Comparison of ENCODE assay signal across 1 cellular context in the genomic region with DNA sequence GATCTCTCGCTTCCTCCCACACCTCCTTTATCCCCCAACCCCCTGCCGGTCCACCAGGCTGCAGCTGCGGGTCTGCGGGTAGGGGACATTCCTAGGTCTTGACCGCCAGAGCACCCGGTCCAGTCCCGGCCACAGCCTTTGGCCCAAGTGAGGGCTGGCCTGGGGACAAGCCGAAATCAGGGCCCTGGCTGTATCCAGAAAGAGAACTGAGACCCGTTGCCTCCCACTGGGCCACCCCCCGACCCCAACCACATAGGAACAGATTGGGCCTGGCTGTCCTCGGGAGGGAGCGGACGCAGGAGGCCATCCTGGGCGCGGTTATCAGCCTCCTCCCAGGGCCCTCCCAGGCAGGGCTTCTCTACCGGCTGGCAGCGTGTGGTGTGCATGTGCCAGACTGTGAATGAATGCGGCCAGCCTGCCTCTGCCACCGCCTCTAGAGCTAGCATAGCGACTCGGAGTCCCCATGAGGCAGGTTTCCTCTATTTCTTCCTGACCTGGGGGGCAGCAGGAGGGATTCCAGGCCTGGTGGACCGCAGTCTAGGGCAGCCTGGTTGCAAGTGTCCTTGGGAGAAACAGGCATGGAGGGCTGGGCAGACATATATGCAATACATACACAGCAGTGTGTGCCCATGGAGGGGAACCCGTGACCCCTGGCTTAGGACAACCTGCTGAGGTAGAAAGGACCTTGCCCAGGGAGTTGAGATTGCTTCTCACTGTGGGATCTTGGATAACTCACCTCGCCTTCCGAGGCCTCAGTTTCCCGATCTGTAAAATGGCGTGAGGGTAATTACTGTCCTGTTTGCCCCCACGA.
TF ChIP-seq lines count a peak whose summit lies in the region.

No MANE protein-coding gene starts in this region.

TF ChIP-seq in GM12878, 131 proteins besides CTCF, POLR2A, EP300 and RAD21:
- TF ChIP-seq POLR2AphosphoS5 (IDR thresholded peaks at IDR 0.05; ENCODE audit: low read length): no peak
- no peak for TF ChIP-seq GABPA (IDR thresholded peaks at IDR 0.05; ENCODE audit: low read depth)
- TF ChIP-seq CHD2 (IDR thresholded peaks at IDR 0.05; ENCODE audit: borderline replicate concordance, low read depth, low read length): no peak; the same call in 1 of the 2 replicates
- TF ChIP-seq ZNF24 (IDR thresholded peaks at IDR 0.05): no peak
- TF ChIP-seq, protein P1, sequence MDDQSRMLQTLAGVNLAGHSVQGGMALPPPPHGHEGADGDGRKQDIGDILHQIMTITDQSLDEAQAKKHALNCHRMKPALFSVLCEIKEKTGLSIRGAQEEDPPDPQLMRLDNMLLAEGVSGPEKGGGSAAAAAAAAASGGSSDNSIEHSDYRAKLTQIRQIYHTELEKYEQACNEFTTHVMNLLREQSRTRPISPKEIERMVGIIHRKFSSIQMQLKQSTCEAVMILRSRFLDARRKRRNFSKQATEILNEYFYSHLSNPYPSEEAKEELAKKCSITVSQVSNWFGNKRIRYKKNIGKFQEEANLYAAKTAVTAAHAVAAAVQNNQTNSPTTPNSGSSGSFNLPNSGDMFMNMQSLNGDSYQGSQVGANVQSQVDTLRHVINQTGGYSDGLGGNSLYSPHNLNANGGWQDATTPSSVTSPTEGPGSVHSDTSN (IDR thresholded peaks at IDR 0.05; ENCODE audit: insufficient replicate concordance, low read depth, low read length): no peak
- no peak for TF ChIP-seq SP1 (IDR thresholded peaks at IDR 0.05; ENCODE audit: low read depth, low read length)
- TF ChIP-seq, protein P2, sequence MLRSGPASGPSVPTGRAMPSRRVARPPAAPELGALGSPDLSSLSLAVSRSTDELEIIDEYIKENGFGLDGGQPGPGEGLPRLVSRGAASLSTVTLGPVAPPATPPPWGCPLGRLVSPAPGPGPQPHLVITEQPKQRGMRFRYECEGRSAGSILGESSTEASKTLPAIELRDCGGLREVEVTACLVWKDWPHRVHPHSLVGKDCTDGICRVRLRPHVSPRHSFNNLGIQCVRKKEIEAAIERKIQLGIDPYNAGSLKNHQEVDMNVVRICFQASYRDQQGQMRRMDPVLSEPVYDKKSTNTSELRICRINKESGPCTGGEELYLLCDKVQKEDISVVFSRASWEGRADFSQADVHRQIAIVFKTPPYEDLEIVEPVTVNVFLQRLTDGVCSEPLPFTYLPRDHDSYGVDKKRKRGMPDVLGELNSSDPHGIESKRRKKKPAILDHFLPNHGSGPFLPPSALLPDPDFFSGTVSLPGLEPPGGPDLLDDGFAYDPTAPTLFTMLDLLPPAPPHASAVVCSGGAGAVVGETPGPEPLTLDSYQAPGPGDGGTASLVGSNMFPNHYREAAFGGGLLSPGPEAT (IDR thresholded peaks at IDR 0.05; ENCODE audit: low read depth): peak; percentile 42; the same call in 1 of the 2 replicates
- TF ChIP-seq, protein P3, sequence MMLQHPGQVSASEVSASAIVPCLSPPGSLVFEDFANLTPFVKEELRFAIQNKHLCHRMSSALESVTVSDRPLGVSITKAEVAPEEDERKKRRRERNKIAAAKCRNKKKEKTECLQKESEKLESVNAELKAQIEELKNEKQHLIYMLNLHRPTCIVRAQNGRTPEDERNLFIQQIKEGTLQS (IDR thresholded peaks at IDR 0.05; ENCODE audit: borderline replicate concordance, extremely low read depth, low read depth, low read length): no peak
- 0 out of 2 replicates have a peak, but pooled peaks have one; percentile 27 for TF ChIP-seq GATAD2B (conservative IDR thresholded peaks at IDR 0.05; ENCODE audit: low read depth)
- 0 out of 2 replicates have a peak, but pooled peaks have one; percentile 18 for TF ChIP-seq HDGF (IDR thresholded peaks at IDR 0.05)
- TF ChIP-seq, protein P4, sequence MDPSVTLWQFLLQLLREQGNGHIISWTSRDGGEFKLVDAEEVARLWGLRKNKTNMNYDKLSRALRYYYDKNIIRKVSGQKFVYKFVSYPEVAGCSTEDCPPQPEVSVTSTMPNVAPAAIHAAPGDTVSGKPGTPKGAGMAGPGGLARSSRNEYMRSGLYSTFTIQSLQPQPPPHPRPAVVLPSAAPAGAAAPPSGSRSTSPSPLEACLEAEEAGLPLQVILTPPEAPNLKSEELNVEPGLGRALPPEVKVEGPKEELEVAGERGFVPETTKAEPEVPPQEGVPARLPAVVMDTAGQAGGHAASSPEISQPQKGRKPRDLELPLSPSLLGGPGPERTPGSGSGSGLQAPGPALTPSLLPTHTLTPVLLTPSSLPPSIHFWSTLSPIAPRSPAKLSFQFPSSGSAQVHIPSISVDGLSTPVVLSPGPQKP (IDR thresholded peaks at IDR 0.05; ENCODE audit: low read depth, low read length): no peak
- TF ChIP-seq SIX5 (IDR thresholded peaks at IDR 0.05; ENCODE audit: low read depth, low read length, severe bottlenecking): no peak
- no peak for TF ChIP-seq WRNIP1 (IDR thresholded peaks at IDR 0.05; ENCODE audit: borderline replicate concordance, low read depth, low read length)
- TF ChIP-seq IKZF1 (conservative IDR thresholded peaks at IDR 0.05): peak; percentile 48; the same call in 1 of the 2 replicates
- TF ChIP-seq, protein P5, sequence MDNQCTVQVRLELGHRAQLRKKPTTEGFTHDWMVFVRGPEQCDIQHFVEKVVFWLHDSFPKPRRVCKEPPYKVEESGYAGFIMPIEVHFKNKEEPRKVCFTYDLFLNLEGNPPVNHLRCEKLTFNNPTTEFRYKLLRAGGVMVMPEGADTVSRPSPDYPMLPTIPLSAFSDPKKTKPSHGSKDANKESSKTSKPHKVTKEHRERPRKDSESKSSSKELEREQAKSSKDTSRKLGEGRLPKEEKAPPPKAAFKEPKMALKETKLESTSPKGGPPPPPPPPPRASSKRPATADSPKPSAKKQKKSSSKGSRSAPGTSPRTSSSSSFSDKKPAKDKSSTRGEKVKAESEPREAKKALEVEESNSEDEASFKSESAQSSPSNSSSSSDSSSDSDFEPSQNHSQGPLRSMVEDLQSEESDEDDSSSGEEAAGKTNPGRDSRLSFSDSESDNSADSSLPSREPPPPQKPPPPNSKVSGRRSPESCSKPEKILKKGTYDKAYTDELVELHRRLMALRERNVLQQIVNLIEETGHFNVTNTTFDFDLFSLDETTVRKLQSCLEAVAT (IDR thresholded peaks at IDR 0.05): peak; percentile 64; the same call in 1 of the 2 replicates
- no peak for TF ChIP-seq MEF2A (IDR thresholded peaks at IDR 0.05; ENCODE audit: insufficient read depth, low read depth, low read length)
- TF ChIP-seq CHD4 (IDR thresholded peaks at IDR 0.05): no peak
- peak; percentile 36 for TF ChIP-seq MXI1 (IDR thresholded peaks at IDR 0.05; ENCODE audit: low read depth, low read length)
- TF ChIP-seq BHLHE40 (IDR thresholded peaks at IDR 0.05; ENCODE audit: borderline replicate concordance in 1 of 2, low read depth in 2 of 2, low read length in 1 of 2): peak in 1 of 2 experiments; percentile 36; a peak in 1 of 4 replicates
- no peak for TF ChIP-seq JUND (IDR thresholded peaks at IDR 0.05; ENCODE audit: low read depth, low read length)
- TF ChIP-seq CREB1 (IDR thresholded peaks at IDR 0.05; ENCODE audit: low read depth): no peak
- TF ChIP-seq NBN (IDR thresholded peaks at IDR 0.05): peak; percentile 63
- TF ChIP-seq SPI1 (IDR thresholded peaks at IDR 0.05; ENCODE audit: borderline replicate concordance, insufficient read depth, low read depth, low read length): 0 out of 2 replicates have a peak, but pooled peaks have one; percentile 8
- TF ChIP-seq, protein P6, sequence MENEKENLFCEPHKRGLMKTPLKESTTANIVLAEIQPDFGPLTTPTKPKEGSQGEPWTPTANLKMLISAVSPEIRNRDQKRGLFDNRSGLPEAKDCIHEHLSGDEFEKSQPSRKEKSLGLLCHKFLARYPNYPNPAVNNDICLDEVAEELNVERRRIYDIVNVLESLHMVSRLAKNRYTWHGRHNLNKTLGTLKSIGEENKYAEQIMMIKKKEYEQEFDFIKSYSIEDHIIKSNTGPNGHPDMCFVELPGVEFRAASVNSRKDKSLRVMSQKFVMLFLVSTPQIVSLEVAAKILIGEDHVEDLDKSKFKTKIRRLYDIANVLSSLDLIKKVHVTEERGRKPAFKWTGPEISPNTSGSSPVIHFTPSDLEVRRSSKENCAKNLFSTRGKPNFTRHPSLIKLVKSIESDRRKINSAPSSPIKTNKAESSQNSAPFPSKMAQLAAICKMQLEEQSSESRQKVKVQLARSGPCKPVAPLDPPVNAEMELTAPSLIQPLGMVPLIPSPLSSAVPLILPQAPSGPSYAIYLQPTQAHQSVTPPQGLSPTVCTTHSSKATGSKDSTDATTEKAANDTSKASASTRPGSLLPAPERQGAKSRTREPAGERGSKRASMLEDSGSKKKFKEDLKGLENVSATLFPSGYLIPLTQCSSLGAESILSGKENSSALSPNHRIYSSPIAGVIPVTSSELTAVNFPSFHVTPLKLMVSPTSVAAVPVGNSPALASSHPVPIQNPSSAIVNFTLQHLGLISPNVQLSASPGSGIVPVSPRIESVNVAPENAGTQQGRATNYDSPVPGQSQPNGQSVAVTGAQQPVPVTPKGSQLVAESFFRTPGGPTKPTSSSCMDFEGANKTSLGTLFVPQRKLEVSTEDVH (IDR thresholded peaks at IDR 0.05; ENCODE audit: low read depth, partially characterized antibody): no peak
- TF ChIP-seq, protein P7, sequence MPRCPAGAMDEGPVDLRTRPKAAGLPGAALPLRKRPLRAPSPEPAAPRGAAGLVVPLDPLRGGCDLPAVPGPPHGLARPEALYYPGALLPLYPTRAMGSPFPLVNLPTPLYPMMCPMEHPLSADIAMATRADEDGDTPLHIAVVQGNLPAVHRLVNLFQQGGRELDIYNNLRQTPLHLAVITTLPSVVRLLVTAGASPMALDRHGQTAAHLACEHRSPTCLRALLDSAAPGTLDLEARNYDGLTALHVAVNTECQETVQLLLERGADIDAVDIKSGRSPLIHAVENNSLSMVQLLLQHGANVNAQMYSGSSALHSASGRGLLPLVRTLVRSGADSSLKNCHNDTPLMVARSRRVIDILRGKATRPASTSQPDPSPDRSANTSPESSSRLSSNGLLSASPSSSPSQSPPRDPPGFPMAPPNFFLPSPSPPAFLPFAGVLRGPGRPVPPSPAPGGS (IDR thresholded peaks at IDR 0.05; ENCODE audit: borderline replicate concordance, insufficient read depth, low read depth, low read length, poor library complexity, severe bottlenecking): no peak
- no peak for TF ChIP-seq ZNF274 (IDR thresholded peaks at IDR 0.05; ENCODE audit: insufficient read depth, insufficient read length)
- TF ChIP-seq SIN3A (IDR thresholded peaks at IDR 0.05; ENCODE audit: low read depth, low read length): peak; percentile 51; the same call in 1 of the 2 replicates
- TF ChIP-seq, protein P8, sequence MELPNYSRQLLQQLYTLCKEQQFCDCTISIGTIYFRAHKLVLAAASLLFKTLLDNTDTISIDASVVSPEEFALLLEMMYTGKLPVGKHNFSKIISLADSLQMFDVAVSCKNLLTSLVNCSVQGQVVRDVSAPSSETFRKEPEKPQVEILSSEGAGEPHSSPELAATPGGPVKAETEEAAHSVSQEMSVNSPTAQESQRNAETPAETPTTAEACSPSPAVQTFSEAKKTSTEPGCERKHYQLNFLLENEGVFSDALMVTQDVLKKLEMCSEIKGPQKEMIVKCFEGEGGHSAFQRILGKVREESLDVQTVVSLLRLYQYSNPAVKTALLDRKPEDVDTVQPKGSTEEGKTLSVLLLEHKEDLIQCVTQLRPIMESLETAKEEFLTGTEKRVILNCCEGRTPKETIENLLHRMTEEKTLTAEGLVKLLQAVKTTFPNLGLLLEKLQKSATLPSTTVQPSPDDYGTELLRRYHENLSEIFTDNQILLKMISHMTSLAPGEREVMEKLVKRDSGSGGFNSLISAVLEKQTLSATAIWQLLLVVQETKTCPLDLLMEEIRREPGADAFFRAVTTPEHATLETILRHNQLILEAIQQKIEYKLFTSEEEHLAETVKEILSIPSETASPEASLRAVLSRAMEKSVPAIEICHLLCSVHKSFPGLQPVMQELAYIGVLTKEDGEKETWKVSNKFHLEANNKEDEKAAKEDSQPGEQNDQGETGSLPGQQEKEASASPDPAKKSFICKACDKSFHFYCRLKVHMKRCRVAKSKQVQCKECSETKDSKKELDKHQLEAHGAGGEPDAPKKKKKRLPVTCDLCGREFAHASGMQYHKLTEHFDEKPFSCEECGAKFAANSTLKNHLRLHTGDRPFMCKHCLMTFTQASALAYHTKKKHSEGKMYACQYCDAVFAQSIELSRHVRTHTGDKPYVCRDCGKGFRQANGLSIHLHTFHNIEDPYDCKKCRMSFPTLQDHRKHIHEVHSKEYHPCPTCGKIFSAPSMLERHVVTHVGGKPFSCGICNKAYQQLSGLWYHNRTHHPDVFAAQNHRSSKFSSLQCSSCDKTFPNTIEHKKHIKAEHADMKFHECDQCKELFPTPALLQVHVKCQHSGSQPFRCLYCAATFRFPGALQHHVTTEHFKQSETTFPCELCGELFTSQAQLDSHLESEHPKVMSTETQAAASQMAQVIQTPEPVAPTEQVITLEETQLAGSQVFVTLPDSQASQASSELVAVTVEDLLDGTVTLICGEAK (IDR thresholded peaks at IDR 0.05; ENCODE audit: borderline replicate concordance): 0 out of 2 replicates have a peak, but pooled peaks have one; percentile 26
- peak; percentile 53 to 58; a peak in 2 of 4 replicates for TF ChIP-seq IKZF2 (IDR thresholded peaks at IDR 0.05)
TF ChIP-seq in GM12878: peak in this region for 12.
